19 cellular contexts compared by ENCODE assay signal in genomic region chr7:143415696-143416095, GRCh38. TPM values are rescaled to one million over a fixed set of nuclear protein-coding genes. Genes with fewer than 3 reads are reported as not detected.
DNase-seq lines count a peak whose midpoint lies in the region; ATAC-seq and TF ChIP-seq lines count a peak whose summit lies in the region.
"Had no signal": no experiment of that assay in that cellular context is flagged by ENCODE, and none has a peak within 500 bp of the region (broad histone marks: within the 10 kb centered on the region; RNA-seq: fewer than 3 reads in every experiment).

No MANE protein-coding gene starts in this region.

- H4K20me1 ChIP-seq in HCT116 (ENCODE audit: insufficient read depth), result no peaks in the 10 kb centered on the region

- no peaks in the 10 kb centered on the region for H3K36me3 ChIP-seq in HCT116 (ENCODE audit: control insufficient read depth in 1 of 2, insufficient read depth in 2 of 2, low read length in 2 of 2)
- no peaks in the 10 kb centered on the region for H3K36me3 ChIP-seq in brain microvascular endothelial cell (replicated peaks)
- H3K36me3 ChIP-seq in uterus, result no peaks in the 10 kb centered on the region
- H3K36me3 ChIP-seq in stomach, result no peaks in the 10 kb centered on the region
- H3K36me3 ChIP-seq: SJSA1 had no signal

- no peak for TF ChIP-seq RAD21 in HCT116 (IDR thresholded peaks at IDR 0.05; ENCODE audit: low read depth)

- POLR2A ChIA-PET in HCT116 (lab: Charles Lee), result interaction anchor here (1.6 kb wide), 1 partner anchor 8 kb away, joined by 3 read pairs; no protein-coding TSS in a partner anchor

- intact Hi-C loops in HCT116 (cut with micrococcal nuclease), result no loop called here
- intact Hi-C loops in uterus (cut with DNase I; ENCODE audit: low total_unique reads), result loop anchor here (5.0 kb wide), 1 partner anchor 178 kb away; no protein-coding TSS in a partner anchor
- intact Hi-C loops in stomach (cut with DNase I; ENCODE audit: low total_unique reads), result no loop called here

- H3K9ac ChIP-seq in HCT116 (ENCODE audit: low read length), result no peak overlapping the region

- H2AFZ ChIP-seq in HCT116 (ENCODE audit: low read depth, low read length, poor library complexity, severe bottlenecking), result peak overlapping the region; percentile 98

- H3K27me3 ChIP-seq in HCT116 (ENCODE audit: insufficient read depth, low read length), result no peaks in the 10 kb centered on the region
- H3K27me3 ChIP-seq in brain microvascular endothelial cell (replicated peaks), result no peaks in the 10 kb centered on the region
- no peaks in the 10 kb centered on the region for H3K27me3 ChIP-seq in uterus
- no peaks in the 10 kb centered on the region for H3K27me3 ChIP-seq in stomach

- H3K4me1 ChIP-seq in HCT116 (ENCODE audit: control insufficient read depth in 1 of 2, insufficient read depth in 2 of 2, low read length in 2 of 2) (no peaks in the 10 kb centered on the region), uterus (peaks cover 0 to 6% of the 10 kb centered on the region in 2 donors), stomach (peaks cover 0 to 14% (median 6%) of the 10 kb centered on the region in 4 donors)

- no TSS peak for BruUV-seq in HCT116 (replicated peaks; lab: Mats Ljungman, UMichigan)

- in situ Hi-C loops in brain microvascular endothelial cell (cut with HindIII; ENCODE audit: low pct_ligation_motif_present, low sequenced_read_pairs), result no loop called here

- H3K9me2 ChIP-seq in HCT116 (ENCODE audit: insufficient read depth), result no peaks in the 10 kb centered on the region

- CTCF ChIA-PET in HCT116 (lab: Charles Lee), result interaction anchor here (1.0 to 1.2 kb wide), 2 partner anchors 81 to 175 kb away, joined by 3 read pairs; no protein-coding TSS in a partner anchor

- H3K27ac ChIP-seq in HCT116 (ENCODE audit: low read depth, low read length), result no peak overlapping the region
- H3K27ac ChIP-seq in brain microvascular endothelial cell, result no peak overlapping the region
- H3K27ac ChIP-seq in uterus, result peak overlapping the region; percentile 40 to 44
- H3K27ac ChIP-seq in stomach, result no peak overlapping the region
- H3K27ac ChIP-seq: C4-2B, SJSA1 had no signal

- RAD21 ChIA-PET in HCT116 (lab: Charles Lee; ENCODE audit: low non-redundant PET in 1 of 2, low total read pairs in 2 of 2, uncharacterized antibody in 2 of 2, unreplicated experiment in 2 of 2), result no interaction called here

- 36 to 68% (median 46%) methylated on average over 5 of the region's 5 CpGs for WGBS in stomach, 5 donors

- ATAC-seq in HCT116 (no peak), HG03139 (IDR thresholded peaks at IDR 0.05; ENCODE audit: unreplicated experiment) (no peak)
- ATAC-seq: activated CD4-positive, CD25-positive, alpha-beta regulatory T cell treated with anti-CD3 and anti-CD28 coated beads, Interleukin-2, amount 50 U/mL, for 24 hours; activated naive CD8-positive, alpha-beta T cell treated with anti-CD3 and anti-CD28 coated beads, Interleukin-2, amount 50 U/mL, for 24 hours; sciatic nerve had no signal

- no peak overlapping the region for H3K4me3 ChIP-seq in HCT116 (replicated peaks in 1 of 2; ENCODE audit: low read depth in 1 of 2, low read length in 2 of 2)
- no peak overlapping the region for H3K4me3 ChIP-seq in brain microvascular endothelial cell (ENCODE audit: low read depth, low read length)
- no peak overlapping the region for H3K4me3 ChIP-seq in uterus
- H3K4me3 ChIP-seq in stomach, result no peak overlapping the region
- H3K4me3 ChIP-seq: SJSA1 had no signal

- H3K79me2 ChIP-seq in HCT116 (ENCODE audit: insufficient read depth, low read length), result no peaks in the 10 kb centered on the region

- DNase-seq in HCT116 (ENCODE audit: low read depth, low spot score) (no peak), brain microvascular endothelial cell (peak; percentile 38), kidney glomerular epithelial cell (lab: John Stamatoyannopoulos, UW) (peak; percentile 69), uterus (no peak), stomach (no peak)
- no peak for DNase-seq in stimulated activated CD4-positive, alpha-beta T cell treated with anti-CD3 and anti-CD28 coated beads, Interleukin-2, amount 100 ng/mL, for 48 hours
- DNase-seq: activated naive CD8-positive, alpha-beta T cell treated with anti-CD3 and anti-CD28 coated beads, Interleukin-2, amount 50 U/mL, for 24 hours; kidney; NCI-H146; stimulated activated CD8-positive, alpha-beta memory T cell treated with anti-CD3 and anti-CD28 coated beads, Interleukin-4, amount 100 ng/mL, for 48 hours; T-helper 9 cell had no signal

- H3K4me2 ChIP-seq in HCT116 (ENCODE audit: low read length), result no peak overlapping the region

- no peak for TF ChIP-seq EP300 in stomach (IDR thresholded peaks at IDR 0.05)

- TF ChIP-seq CTCF in HCT116 (IDR thresholded peaks at IDR 0.05 in 2 of 3, conservative IDR thresholded peaks at IDR 0.05 in 1 of 3; ENCODE audit: borderline replicate concordance in 1 of 3, insufficient read depth in 1 of 3, low read depth in 2 of 3, low read length in 2 of 3) (no peak), brain microvascular endothelial cell (IDR thresholded peaks at IDR 0.05; ENCODE audit: low read depth, low read length, missing control alignments) (no peak), uterus (IDR thresholded peaks at IDR 0.05) (no peak), stomach (IDR thresholded peaks at IDR 0.05) (no peak)

- TF ChIP-seq POLR2A in HCT116 (IDR thresholded peaks at IDR 0.05; ENCODE audit: borderline replicate concordance, extremely low read depth, insufficient read depth, insufficient read length) (no peak), uterus (IDR thresholded peaks at IDR 0.05) (no peak), stomach (IDR thresholded peaks at IDR 0.05) (no peak)

- no peaks in the 10 kb centered on the region for H3K9me3 ChIP-seq in HCT116 (ENCODE audit: control insufficient read depth in 1 of 2, insufficient read depth in 1 of 2, low read depth in 1 of 2, low read length in 2 of 2)
- H3K9me3 ChIP-seq in uterus, result no peaks in the 10 kb centered on the region
- no peaks in the 10 kb centered on the region for H3K9me3 ChIP-seq in stomach
- H3K9me3 ChIP-seq: SJSA1 had no signal

TF ChIP-seq in HCT116, 20 proteins besides CTCF, POLR2A, EP300 and RAD21 (continues in another document):
- TF ChIP-seq JUND (IDR thresholded peaks at IDR 0.05) (no peak), ELF1 (IDR thresholded peaks at IDR 0.05; ENCODE audit: borderline replicate concordance, low read depth) (no peak), ZNF274 (IDR thresholded peaks at IDR 0.05; ENCODE audit: low read depth, low read length) (no peak), CEBPB (IDR thresholded peaks at IDR 0.05; ENCODE audit: low read depth) (no peak), SIN3A (IDR thresholded peaks at IDR 0.05; ENCODE audit: low read depth) (no peak), EZH2 (IDR thresholded peaks at IDR 0.05) (no peak), YY1 (IDR thresholded peaks at IDR 0.05; ENCODE audit: extremely low read depth, insufficient replicate concordance, low read depth, low read length) (no peak), FOSL1 (IDR thresholded peaks at IDR 0.05; ENCODE audit: low read depth) (no peak), MAX (IDR thresholded peaks at IDR 0.05) (no peak), EZH2phosphoT487 (IDR thresholded peaks at IDR 0.05; ENCODE audit: borderline replicate concordance) (no peak), ZBTB33 (IDR thresholded peaks at IDR 0.05; ENCODE audit: extremely low read depth, insufficient replicate concordance, low read length) (no peak), SP1 (IDR thresholded peaks at IDR 0.05; ENCODE audit: low read depth) (no peak), POLR2AphosphoS5 (IDR thresholded peaks at IDR 0.05; ENCODE audit: low read depth, low read length) (no peak)
- TF ChIP-seq, protein P1, sequence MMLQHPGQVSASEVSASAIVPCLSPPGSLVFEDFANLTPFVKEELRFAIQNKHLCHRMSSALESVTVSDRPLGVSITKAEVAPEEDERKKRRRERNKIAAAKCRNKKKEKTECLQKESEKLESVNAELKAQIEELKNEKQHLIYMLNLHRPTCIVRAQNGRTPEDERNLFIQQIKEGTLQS (IDR thresholded peaks at IDR 0.05), result no peak

RNA-seq across cellular contexts. Expression of gene EPHA1, which starts 7.0 kb away (rescaled TPM):
- 29.9 TPM for total RNA-seq in HCT116 (2021; ENCODE audit: unreplicated experiment)
- polyA plus RNA-seq in HCT116 (2012), result 24.3 and 26.3 TPM in 2 replicates
- 1 to 10 TPM in 3 of 4 donors, not detected in 1; 1.3 to 5.6 (median 1.9) TPM for total RNA-seq in uterus
- total RNA-seq in stomach, result 10 to 100 TPM in 3 of 5 donors, 1 to 10 TPM in 2; 5.3 to 31.9 (median 12.5) TPM
- polyA plus RNA-seq in stomach, result 10 to 100 TPM in 1 of 3 donors, 1 to 10 TPM in 2; 4.7 to 25.9 (median 5.6) TPM
- total RNA-seq: cardiac septum, NCI-H460, SJSA1 had no signal

RNA-seq across cellular contexts. Expression of gene TAS2R60, which starts 27.6 kb away (rescaled TPM):
- total RNA-seq in HCT116 (2021; ENCODE audit: unreplicated experiment) (not detected), uterus (1 to 10 TPM in 1 of 4 donors, not detected in 3; 3.3 TPM), stomach (not detected)
- polyA plus RNA-seq in HCT116 (2012), result not detected in 2 replicates
- polyA plus RNA-seq in stomach, result not detected
- total RNA-seq: cardiac septum, HT-29, kidney, NCI-H460, SJSA1 had no signal

RNA-seq across cellular contexts. Expression of gene ZYX, which starts 34.6 kb away (rescaled TPM):
- total RNA-seq in HCT116 (2021; ENCODE audit: unreplicated experiment) (144 TPM), uterus (100 to 1,000 TPM in 2 of 4 donors, 10 to 100 TPM in 2; 46.0 to 494 (median 95.9) TPM), stomach (100 to 1,000 TPM in 1 of 5 donors, 10 to 100 TPM in 4; 20.6 to 102 (median 64.0) TPM)
- 188 and 199 TPM in 2 replicates for polyA plus RNA-seq in HCT116 (2012)
- 10 to 100 TPM; 73.4 to 79.2 (median 74.1) TPM for polyA plus RNA-seq in stomach

RNA-seq across cellular contexts. Expression of gene FAM131B, which starts 53.2 kb away (rescaled TPM):
- 0.20 TPM for total RNA-seq in HCT116 (2021; ENCODE audit: unreplicated experiment)
- polyA plus RNA-seq in HCT116 (2012), result 0.21 and 0.34 TPM in 2 replicates
- 10 to 100 TPM in 1 of 4 donors, 1 to 10 TPM in 3; 1.2 to 10.6 (median 6.5) TPM for total RNA-seq in uterus
- total RNA-seq in stomach, result 10 to 100 TPM in 1 of 5 donors, 1 to 10 TPM in 1, under 1 TPM in 2, not detected in 1; 0.29 to 14.0 (median 0.95) TPM
- under 1 TPM; 0.33 to 0.56 (median 0.46) TPM for polyA plus RNA-seq in stomach

Comparison
In these comparisons a context has a peak if more than half of its experiments do, and no peak if none do; other contexts are left out.
1. DNase-seq: peak in brain microvascular endothelial cell (single experiment) and kidney glomerular epithelial cell (single experiment); none in HCT116 (single experiment), uterus (0 of 2), stimulated activated CD4-positive, alpha-beta T cell treated with anti-CD3 and anti-CD28 coated beads, Interleukin-2, amount 100 ng/mL, for 48 hours (0 of 2) and stomach (single experiment).
2. H3K27ac ChIP-seq: peak in uterus (2 of 2); none in HCT116 (single experiment), brain microvascular endothelial cell (single experiment) and stomach (0 of 5).